In genomic region chr19:47598407-47599349, GRCh38 we compare ENCODE assay signal across 8 cellular contexts. TPM values are rescaled to one million over a fixed set of nuclear protein-coding genes. Genes with fewer than 3 reads are reported as not detected.
DNase-seq lines count a peak whose midpoint lies in the region; ATAC-seq, FAIRE-seq and TF ChIP-seq lines count a peak whose summit lies in the region.

No MANE protein-coding gene starts in this region.

- peak overlapping the region; percentile 70 for H3K4me2 ChIP-seq in GM12878 (ENCODE audit: control insufficient read depth, insufficient read depth)

- WGBS in GM12878 (ENCODE audit: insufficient coverage, insufficient replicate concordance, low lambda C conversion rate, missing lambda C conversion rate): 59% methylated on average over 21 of the region's 21 CpGs

- SMC1A ChIA-PET in GM12878 (lab: Charles Lee; ENCODE audit: uncharacterized antibody, unreplicated experiment): interaction anchor here (1.2 kb wide), 1 partner anchor 10 kb away, joined by 3 read pairs; the partner anchor contains the start of gene BICRA

- H3K27ac ChIP-seq in HUES6 (ENCODE audit: low read depth, low read length) (peak overlapping the region; percentile 69), GM12878 (ENCODE audit: control insufficient read depth, insufficient read depth) (no peak overlapping the region)

- peak overlapping the region; percentile 76 for H3K9ac ChIP-seq in HUES6 (ENCODE audit: low read length)
- no peak overlapping the region for H3K9ac ChIP-seq in GM12878 (ENCODE audit: control insufficient read depth, insufficient read depth, low read length)

- DNase-seq in AG10803 (ENCODE audit: low read depth) (peak; percentile 95), GM12878 (ENCODE audit: low read depth, low spot score) (no peak), iris pigment epithelial cell (ENCODE audit: low read depth) (peak; percentile 98), left lobe of liver (ENCODE audit: low spot score) (no peak)
- DNase-seq in stimulated activated effector memory CD8-positive, alpha-beta T cell treated with anti-CD3 and anti-CD28 coated beads, Interleukin-12 subunit alpha, Interleukin-12 subunit beta, amount 100 ng/mL, for 72 hours (ENCODE audit: low spot score in 2 of 2): no peak

- H2AFZ ChIP-seq in GM12878 (ENCODE audit: control insufficient read depth, low read depth, low read length): peak overlapping the region; percentile 3; the same call in 1 of the 2 replicates

- no peaks in the 10 kb centered on the region for H3K9me3 ChIP-seq in HUES6 (ENCODE audit: control insufficient read depth, insufficient read depth, low read depth, low read length)
- H3K9me3 ChIP-seq in GM12878 (replicated peaks; ENCODE audit: control insufficient read depth, insufficient read depth, low read length): no peaks in the 10 kb centered on the region

- H3K4me1 Mint-ChIP-seq in stimulated activated effector memory CD8-positive, alpha-beta T cell treated with anti-CD3 and anti-CD28 coated beads, Interleukin-12 subunit alpha, Interleukin-12 subunit beta, amount 100 ng/mL, for 72 hours: peaks cover 17% of the 10 kb centered on the region

- POLR2A ChIA-PET in GM12878 (lab: Charles Lee): interaction anchor here (0.7 to 1.4 kb wide), 3 partner anchors 80 to 888 kb away, joined by 3 to 4 read pairs (median 3); no protein-coding TSS in a partner anchor

- no peak for ATAC-seq in GM12878
- no peak for ATAC-seq in stimulated activated effector memory CD8-positive, alpha-beta T cell treated with anti-CD3 and anti-CD28 coated beads, Interleukin-12 subunit alpha, Interleukin-12 subunit beta, amount 100 ng/mL, for 72 hours
- ATAC-seq in GM21390 (IDR thresholded peaks at IDR 0.05; ENCODE audit: unreplicated experiment): no peak
- no peak for ATAC-seq in GM21381 (IDR thresholded peaks at IDR 0.05; ENCODE audit: unreplicated experiment)
- no peak for ATAC-seq in left lobe of liver

- TF ChIP-seq POLR2A in GM12878 (IDR thresholded peaks at IDR 0.05; ENCODE audit: low read depth, low read length): no peak

- H3K36me3 Mint-ChIP-seq in stimulated activated effector memory CD8-positive, alpha-beta T cell treated with anti-CD3 and anti-CD28 coated beads, Interleukin-12 subunit alpha, Interleukin-12 subunit beta, amount 100 ng/mL, for 72 hours: peaks cover 6% of the 10 kb centered on the region

- H3K36me3 ChIP-seq in HUES6 (ENCODE audit: control insufficient read depth, insufficient read depth, low read length) (no peaks in the 10 kb centered on the region), GM12878 (ENCODE audit: control insufficient read depth in 2 of 2, insufficient read depth in 2 of 2, low read length in 1 of 2) (no peaks in the 10 kb centered on the region)

- TF ChIP-seq RAD21 in GM12878 (IDR thresholded peaks at IDR 0.05; ENCODE audit: insufficient read depth, low read depth, low read length): no peak

- peak overlapping the region; percentile 60 for H3K4me3 ChIP-seq in AG10803 (ENCODE audit: low read length)
- H3K4me3 ChIP-seq in HUES6 (ENCODE audit: low read depth, low read length): peak overlapping the region; percentile 64
- peak overlapping the region; percentile 20; the same call in 1 of the 2 replicates for H3K4me3 ChIP-seq in GM12878

- CTCF ChIA-PET in GM12878 (lab: Yijun Ruan, JAX): interaction anchor here (1.0 to 3.4 kb wide), 2 partner anchors 83 kb away, joined by 3 to 14 read pairs; no protein-coding TSS in a partner anchor

- peak overlapping the region; percentile 81 for H3K4me3 Mint-ChIP-seq in stimulated activated effector memory CD8-positive, alpha-beta T cell treated with anti-CD3 and anti-CD28 coated beads, Interleukin-12 subunit alpha, Interleukin-12 subunit beta, amount 100 ng/mL, for 72 hours

- no peaks in the 10 kb centered on the region for H3K27me3 ChIP-seq in HUES6 (ENCODE audit: control insufficient read depth, insufficient read depth, low read length)
- H3K27me3 ChIP-seq in GM12878 (replicated peaks in 1 of 2; ENCODE audit: control insufficient read depth in 2 of 2, insufficient read depth in 2 of 2, low read length in 1 of 2): no peaks in the 10 kb centered on the region; a peak in 1 of 4 replicates

- no peak for TF ChIP-seq EP300 in GM12878 (IDR thresholded peaks at IDR 0.05; ENCODE audit: borderline replicate concordance in 1 of 2, control insufficient read depth in 1 of 2, low read depth in 2 of 2, low read length in 2 of 2)

- H3K4me1 ChIP-seq in HUES6 (ENCODE audit: control insufficient read depth, insufficient read depth, low read length): peaks cover 9% of the 10 kb centered on the region
- peaks cover 11% of the 10 kb centered on the region for H3K4me1 ChIP-seq in GM12878 (ENCODE audit: control insufficient read depth, insufficient read depth, low read length)

- H4K20me1 ChIP-seq in GM12878 (ENCODE audit: control insufficient read depth, insufficient read depth): no peaks in the 10 kb centered on the region

- TF ChIP-seq CTCF in AG10803 (conservative IDR thresholded peaks at IDR 0.05; ENCODE audit: low read length): peak; percentile 12; the same call in 1 of the 2 replicates
- TF ChIP-seq CTCF in GM12878 (IDR thresholded peaks at IDR 0.05 in 2 of 3, conservative IDR thresholded peaks at IDR 0.05 in 1 of 3; ENCODE audit: control insufficient read depth in 2 of 3, extremely low read depth in 1 of 3, insufficient read depth in 1 of 3, low read depth in 3 of 3, low read length in 3 of 3): no peak

- no TSS peak for BruUV-seq in GM12878 (replicated peaks; lab: Mats Ljungman, UMichigan)

- no peak for FAIRE-seq in GM12878 (lab: Jason Lieb, UNC)

- no peaks in the 10 kb centered on the region for H3K9me3 Mint-ChIP-seq in stimulated activated effector memory CD8-positive, alpha-beta T cell treated with anti-CD3 and anti-CD28 coated beads, Interleukin-12 subunit alpha, Interleukin-12 subunit beta, amount 100 ng/mL, for 72 hours

- in situ Hi-C loops in GM12878 (cut with MboI): no loop called here

- intact Hi-C loops in GM12878 (cut with micrococcal nuclease; ENCODE audit: unreplicated experiment): no loop called here

- H3K79me2 ChIP-seq in GM12878 (ENCODE audit: control insufficient read depth, insufficient read depth, low read length): no peaks in the 10 kb centered on the region

- RAD21 ChIA-PET in GM12878 (lab: Charles Lee; ENCODE audit: unreplicated experiment): interaction anchor here (1.2 kb wide), 1 partner anchor 85 kb away, joined by 3 read pairs; no protein-coding TSS in a partner anchor

- H3K27ac Mint-ChIP-seq in stimulated activated effector memory CD8-positive, alpha-beta T cell treated with anti-CD3 and anti-CD28 coated beads, Interleukin-12 subunit alpha, Interleukin-12 subunit beta, amount 100 ng/mL, for 72 hours: peak overlapping the region; percentile 20

TF ChIP-seq in GM12878, 131 proteins besides CTCF, POLR2A, EP300 and RAD21:
- TF ChIP-seq BCL11A (IDR thresholded peaks at IDR 0.05; ENCODE audit: low read depth, low read length) (no peak), SPI1 (IDR thresholded peaks at IDR 0.05; ENCODE audit: borderline replicate concordance, insufficient read depth, low read depth, low read length) (peak; percentile 16; the same call in 1 of the 2 replicates), ETV6 (conservative IDR thresholded peaks at IDR 0.05 in 1 of 2, IDR thresholded peaks at IDR 0.05 in 1 of 2; ENCODE audit: borderline replicate concordance in 1 of 2, low read depth in 1 of 2) (no peak), SRF (IDR thresholded peaks at IDR 0.05; ENCODE audit: low read depth in 2 of 2, low read length in 2 of 2) (no peak), ZZZ3 (IDR thresholded peaks at IDR 0.05; ENCODE audit: control insufficient read depth, insufficient read length, low read depth) (no peak), WRNIP1 (IDR thresholded peaks at IDR 0.05; ENCODE audit: borderline replicate concordance, low read depth, low read length) (no peak), KLF5 (IDR thresholded peaks at IDR 0.05; ENCODE audit: partially characterized antibody) (no peak), SIX5 (IDR thresholded peaks at IDR 0.05; ENCODE audit: low read depth, low read length, severe bottlenecking) (no peak)

RNA-seq across cellular contexts. Expression of gene BICRA, which starts 10.3 kb away (rescaled TPM):
- total RNA-seq in GM12878 (2013; cell fraction: nucleolus; rRNA removed): 14.4 and 20.0 TPM in 2 replicates
- total RNA-seq in GM12878 (2014; rRNA removed) (1.3 and 3.1 TPM in 2 replicates), GM12878 (2014; rRNA removed; fragmentation: Illumina TruSeq; extraction: Trizol) (1.4 and 1.7 TPM in 2 replicates), GM12878 (2021) (9.5 and 15.3 TPM in 2 replicates), left lobe of liver (6.7 TPM)
- polyA plus RNA-seq in GM12878 (2011; ENCODE audit: low read depth): 1.8 TPM
- polyA plus RNA-seq in GM12878 (2011; rRNA removed) (0.35 and 1.0 TPM in 2 replicates), GM12878 (2014; fragmentation: Illumina TruSeq; extraction: Trizol) (5.0 and 7.7 TPM in 2 replicates), GM12878 (2014; fragmentation: Nextera tagmentation; extraction: Ambion mirVana) (under 1 TPM; 0.11 to 0.18 TPM), GM12878 (2014; rRNA removed) (3.8 and 5.1 TPM in 2 replicates), GM12878 (2016; fragmentation: Nextera tagmentation; extraction: Ambion mirVana) (1 to 10 TPM; 1.3 to 1.4 TPM)
- 0.27 and 1.9 TPM in 2 replicates for polyA plus RNA-seq in GM12878 (2011; cell fraction: cytosol; rRNA removed)
- polyA plus RNA-seq in GM12878 (2011; cell fraction: nucleus; rRNA removed): 2.8 and 4.6 TPM in 2 replicates
- polyA plus RNA-seq in GM12878 (2012): 5.3 and 6.4 TPM in 2 replicates
- polyA minus RNA-seq in GM12878 (2011; rRNA and poly(A)+ RNA removed): 1.2 and 3.7 TPM in 2 replicates
- polyA minus RNA-seq in GM12878 (2011; cell fraction: cytosol; rRNA and poly(A)+ RNA removed): 1.7 and 4.0 TPM in 2 replicates
- 2.7 and 3.7 TPM in 2 replicates for polyA minus RNA-seq in GM12878 (2011; cell fraction: nucleus; rRNA and poly(A)+ RNA removed)

RNA-seq across cellular contexts. Expression of gene ZNF541, which starts 25.7 kb away (rescaled TPM):
- total RNA-seq in GM12878 (2013; cell fraction: nucleolus; rRNA removed): not detected in 2 replicates
- total RNA-seq in GM12878 (2014; rRNA removed) (0.05 TPM in 1 of 2 replicates, not detected in the other), GM12878 (2014; rRNA removed; fragmentation: Illumina TruSeq; extraction: Trizol) (0.04 TPM in 1 of 2 replicates, not detected in the other), GM12878 (2021) (0.08 TPM in 1 of 2 replicates, not detected in the other), left lobe of liver (0.08 TPM)
- polyA plus RNA-seq in GM12878 (2011; ENCODE audit: low read depth): not detected
- polyA plus RNA-seq in GM12878 (2011; rRNA removed) (0.05 and 0.06 TPM in 2 replicates), GM12878 (2014; fragmentation: Illumina TruSeq; extraction: Trizol) (0.03 TPM in 1 of 2 replicates, not detected in the other), GM12878 (2014; fragmentation: Nextera tagmentation; extraction: Ambion mirVana) (not detected), GM12878 (2014; rRNA removed) (not detected in 2 replicates), GM12878 (2016; fragmentation: Nextera tagmentation; extraction: Ambion mirVana) (under 1 TPM; 0.09 to 0.12 TPM)
- 0.18 and 0.22 TPM in 2 replicates for polyA plus RNA-seq in GM12878 (2011; cell fraction: cytosol; rRNA removed)
- 0.07 TPM in 2 replicates for polyA plus RNA-seq in GM12878 (2011; cell fraction: nucleus; rRNA removed)
- polyA plus RNA-seq in GM12878 (2012): 0.04 TPM in 1 of 2 replicates, not detected in the other
- polyA minus RNA-seq in GM12878 (2011; rRNA and poly(A)+ RNA removed): not detected in 2 replicates
- not detected in 2 replicates for polyA minus RNA-seq in GM12878 (2011; cell fraction: cytosol; rRNA and poly(A)+ RNA removed)
- not detected in 2 replicates for polyA minus RNA-seq in GM12878 (2011; cell fraction: nucleus; rRNA and poly(A)+ RNA removed)

Comparison
In these comparisons a context has a peak if more than half of its experiments do, and no peak if none do; other contexts are left out.
1. DNase-seq: peak in AG10803 (single experiment) and iris pigment epithelial cell (single experiment); none in GM12878 (single experiment), stimulated activated effector memory CD8-positive, alpha-beta T cell treated with anti-CD3 and anti-CD28 coated beads, Interleukin-12 subunit alpha, Interleukin-12 subunit beta, amount 100 ng/mL, for 72 hours (0 of 2) and left lobe of liver (single experiment).
2. Peak in every context shown above with its lines, with median percentiles within 50 percentile points of each other: H3K4me3 ChIP-seq.